In genomic region chr1:21436488-21437340, GRCh38 we compare ENCODE assay signal across 8 cellular contexts. TPM values are rescaled to one million over a fixed set of nuclear protein-coding genes. Genes with fewer than 3 reads are reported as not detected.
DNase-seq lines count a peak whose midpoint lies in the region; ATAC-seq, FAIRE-seq and TF ChIP-seq lines count a peak whose summit lies in the region.

No MANE protein-coding gene starts in this region.

- no peak overlapping the region for H3K27ac Mint-ChIP-seq in T-helper 2 cell treated with Interferon-gamma antibody and Interleukin-4, amounts not matched to agents 5 μg/mL and 100 μg/mL, for 36 hours
- H3K27ac Mint-ChIP-seq in activated T-cell treated with anti-CD3 and anti-CD28 coated beads, Interleukin-2, amount 50 U/mL, for 24 hours = no peak overlapping the region

- ATAC-seq in HG03439 (IDR thresholded peaks at IDR 0.05; ENCODE audit: unreplicated experiment) = no peak

- intact Hi-C loops in kidney (cut with DNase I) = no loop called here

- no peak overlapping the region for H3K9ac ChIP-seq in kidney (ENCODE audit: low read length in 2 of 2)
- H3K9ac ChIP-seq in subcutaneous abdominal adipose tissue (ENCODE audit: low read length in 5 of 5) = peak overlapping the region in 1 of 5 donors; percentile 74

- FAIRE-seq in bronchial epithelial cell (lab: Jason Lieb, UNC) = no peak
- no peak for FAIRE-seq in kidney (lab: Jason Lieb, UNC)

- peak overlapping the region; percentile 27 for H3K4me3 ChIP-seq in bronchial epithelial cell (ENCODE audit: low read depth, low read length)
- peak overlapping the region; percentile 46 to 50 for H3K4me3 ChIP-seq in kidney (ENCODE audit: low read length in 2 of 2)
- H3K4me3 ChIP-seq in subcutaneous abdominal adipose tissue (ENCODE audit: low read depth in 1 of 5, low read length in 5 of 5) = peak overlapping the region in 4 of 5 donors; percentile 42 to 69 (median 52)

- no peak for DNase-seq in T-helper 2 cell treated with Interferon-gamma antibody and Interleukin-4, amounts not matched to agents 5 μg/mL and 100 μg/mL, for 36 hours (ENCODE audit: low spot score)
- DNase-seq in T-helper 2 cell (no peak), bronchial epithelial cell (ENCODE audit: low read depth) (peak; percentile 3), kidney (peak; percentile 73), HCEC 1CT (no peak)
- no peak for DNase-seq in activated T-cell treated with anti-CD3 and anti-CD28 coated beads, Interleukin-2, amount 50 U/mL, for 24 hours

- no peaks in the 10 kb centered on the region for H3K36me3 ChIP-seq in bronchial epithelial cell (ENCODE audit: control insufficient read depth, insufficient read depth, low read length)
- no peaks in the 10 kb centered on the region for H3K36me3 ChIP-seq in kidney (ENCODE audit: control insufficient read depth in 1 of 2, insufficient read depth in 2 of 2, low read length in 2 of 2)
- H3K36me3 ChIP-seq in subcutaneous abdominal adipose tissue (ENCODE audit: control insufficient read depth in 5 of 5, insufficient read depth in 5 of 5, low read length in 5 of 5) = no peaks in the 10 kb centered on the region

- H3K9me3 ChIP-seq in kidney (ENCODE audit: control insufficient read depth in 1 of 2, low read length in 2 of 2) (no peaks in the 10 kb centered on the region), subcutaneous abdominal adipose tissue (ENCODE audit: control insufficient read depth in 5 of 5, low read length in 5 of 5) (no peaks in the 10 kb centered on the region)

- H3K27ac ChIP-seq in kidney (ENCODE audit: low read depth in 2 of 2, low read length in 2 of 2) = no peak overlapping the region
- H3K27ac ChIP-seq in subcutaneous abdominal adipose tissue (ENCODE audit: low read depth, low read length) = no peak overlapping the region

- H3K4me1 Mint-ChIP-seq in T-helper 2 cell treated with Interferon-gamma antibody and Interleukin-4, amounts not matched to agents 5 μg/mL and 100 μg/mL, for 36 hours (ENCODE audit: low read depth) = peaks cover 12% of the 10 kb centered on the region
- H3K4me1 Mint-ChIP-seq in activated T-cell treated with anti-CD3 and anti-CD28 coated beads, Interleukin-2, amount 50 U/mL, for 24 hours (ENCODE audit: low read depth) = peaks cover 18% of the 10 kb centered on the region

- peaks cover 0 to 7% of the 10 kb centered on the region in 2 donors for H3K4me1 ChIP-seq in kidney (ENCODE audit: control insufficient read depth in 1 of 2, insufficient read depth in 1 of 2, low read depth in 1 of 2, low read length in 2 of 2)
- H3K4me1 ChIP-seq in subcutaneous abdominal adipose tissue (ENCODE audit: control insufficient read depth in 5 of 5, insufficient read depth in 5 of 5, low read length in 5 of 5) = peaks cover 0 to 30% (median 28%) of the 10 kb centered on the region in 5 donors

- H3K36me3 Mint-ChIP-seq in T-helper 2 cell treated with Interferon-gamma antibody and Interleukin-4, amounts not matched to agents 5 μg/mL and 100 μg/mL, for 36 hours (ENCODE audit: low read depth) = no peaks in the 10 kb centered on the region
- peaks cover 2% of the 10 kb centered on the region for H3K36me3 Mint-ChIP-seq in activated T-cell treated with anti-CD3 and anti-CD28 coated beads, Interleukin-2, amount 50 U/mL, for 24 hours (ENCODE audit: low read depth)

- H3K9me3 Mint-ChIP-seq in T-helper 2 cell treated with Interferon-gamma antibody and Interleukin-4, amounts not matched to agents 5 μg/mL and 100 μg/mL, for 36 hours = no peaks in the 10 kb centered on the region
- no peaks in the 10 kb centered on the region for H3K9me3 Mint-ChIP-seq in activated T-cell treated with anti-CD3 and anti-CD28 coated beads, Interleukin-2, amount 50 U/mL, for 24 hours

- TF ChIP-seq CTCF in bronchial epithelial cell (IDR thresholded peaks at IDR 0.05; ENCODE audit: insufficient read depth, low read length, severe bottlenecking) (no peak), kidney (IDR thresholded peaks at IDR 0.05; ENCODE audit: borderline replicate concordance, extremely low read depth, insufficient read depth) (no peak)

- no peaks in the 10 kb centered on the region for H3K27me3 ChIP-seq in bronchial epithelial cell (ENCODE audit: control insufficient read depth, insufficient read depth, low read length)
- H3K27me3 ChIP-seq in subcutaneous abdominal adipose tissue (ENCODE audit: control insufficient read depth in 5 of 5, insufficient read depth in 4 of 5, low read length in 5 of 5) = peaks cover 0 to 2% (median 0%) of the 10 kb centered on the region in 5 donors

- H3K27me3 Mint-ChIP-seq in T-helper 2 cell treated with Interferon-gamma antibody and Interleukin-4, amounts not matched to agents 5 μg/mL and 100 μg/mL, for 36 hours (ENCODE audit: low read depth) = peaks cover 35% of the 10 kb centered on the region
- peaks cover 21% of the 10 kb centered on the region for H3K27me3 Mint-ChIP-seq in activated T-cell treated with anti-CD3 and anti-CD28 coated beads, Interleukin-2, amount 50 U/mL, for 24 hours

- peak overlapping the region; percentile 12 for H3K4me3 Mint-ChIP-seq in T-helper 2 cell treated with Interferon-gamma antibody and Interleukin-4, amounts not matched to agents 5 μg/mL and 100 μg/mL, for 36 hours
- H3K4me3 Mint-ChIP-seq in activated T-cell treated with anti-CD3 and anti-CD28 coated beads, Interleukin-2, amount 50 U/mL, for 24 hours = no peak overlapping the region

RNA-seq across cellular contexts. Expression of gene NBPF3, which starts 3.2 kb away (rescaled TPM):
- 6.8 and 18.6 TPM in 2 replicates for total RNA-seq in bronchial epithelial cell
- 12.0 TPM for total RNA-seq in kidney
- 5.5 TPM for polyA plus RNA-seq in kidney (ENCODE audit: insufficient read depth, low read depth, low replicate concordance)

Comparison
In these comparisons a context has a peak if more than half of its experiments do, and no peak if none do; other contexts are left out.
1. DNase-seq: peak in bronchial epithelial cell (single experiment) and kidney (single experiment); none in T-helper 2 cell treated with Interferon-gamma antibody and Interleukin-4, amounts not matched to agents 5 μg/mL and 100 μg/mL, for 36 hours (single experiment), T-helper 2 cell (0 of 5), activated T-cell treated with anti-CD3 and anti-CD28 coated beads, Interleukin-2, amount 50 U/mL, for 24 hours (single experiment) and HCEC 1CT (single experiment).
2. Peak in every context shown above with its lines, with median percentiles within 50 percentile points of each other: H3K4me3 ChIP-seq.